Comparison of ENCODE assay signal across 21 cellular contexts in genomic region chr1:28984311-28984684, GRCh38.
"Had no signal": no experiment of that assay in that cellular context is flagged by ENCODE, and none has a peak within 500 bp of the region (broad histone marks: within the 10 kb centered on the region; RNA-seq: fewer than 3 reads in every experiment).

No MANE protein-coding gene starts in this region.

- FAIRE-seq: frontal cortex, kidney, small intestine, TTC549 had no signal

- H3K9me3 Mint-ChIP-seq: activated B cell treated with CpG ODN at 0.5 μM for 24 hours; dendritic cell treated with granulocyte-macrophage colony-stimulating factor and Interleukin-4, amounts not matched to agents 40 ng/mL and 50 ng/mL, for 4 days; effector memory CD8-positive, alpha-beta T cell had no signal

- H3K4me3 Mint-ChIP-seq: activated B cell treated with CpG ODN at 0.5 μM for 24 hours; activated T-helper 1 cell treated with anti-CD3 and anti-CD28 coated beads, Interleukin-12 subunit alpha, Interleukin-12 subunit beta, Interleukin-2, Interleukin-4 antibody, amounts not matched to agents 30 ng/mL and 10 ng/mL and 1 ng/mL, durations not matched to agents 14 hours and 24 hours and 36 hours; dendritic cell treated with granulocyte-macrophage colony-stimulating factor and Interleukin-4, amounts not matched to agents 40 ng/mL and 50 ng/mL, for 4 days; effector memory CD8-positive, alpha-beta T cell had no signal

- DNase-seq: activated B cell treated with CpG ODN at 0.5 μM for 24 hours; activated CD4-positive, alpha-beta T cell treated with anti-CD3 and anti-CD28 coated beads, Interleukin-2, amount 50 U/mL, for 1 hour; aorta; effector memory CD8-positive, alpha-beta T cell; kidney; naive B cell; retina; small intestine; stimulated activated CD4-positive, alpha-beta T cell treated with anti-CD3 and anti-CD28 coated beads, Interleukin-4, amount 100 ng/mL, for 4 hours; stimulated activated CD8-positive, alpha-beta memory T cell treated with anti-CD3 and anti-CD28 coated beads, Interleukin-4, amount 100 ng/mL, for 48 hours; stimulated activated naive CD8-positive, alpha-beta T cell treated with anti-CD3 and anti-CD28 coated beads, Interleukin-15, Interleukin-2, amounts not matched to agents 100 U/mL and 50 U/mL, for 24 hours; trophoblast cell had no signal

- H3K9me3 ChIP-seq: breast epithelium, neutrophil, suprapubic skin had no signal

- H3K36me3 ChIP-seq: breast epithelium had no signal

- H3K27ac Mint-ChIP-seq: activated B cell treated with CpG ODN at 0.5 μM for 24 hours; activated T-helper 1 cell treated with anti-CD3 and anti-CD28 coated beads, Interleukin-12 subunit alpha, Interleukin-12 subunit beta, Interleukin-2, Interleukin-4 antibody, amounts not matched to agents 30 ng/mL and 10 ng/mL and 1 ng/mL, durations not matched to agents 14 hours and 24 hours and 36 hours had no signal

- H3K27ac ChIP-seq: breast epithelium, epithelial cell of prostate, neutrophil, suprapubic skin had no signal

- H3K27me3 Mint-ChIP-seq: activated B cell treated with CpG ODN at 0.5 μM for 24 hours; dendritic cell treated with granulocyte-macrophage colony-stimulating factor and Interleukin-4, amounts not matched to agents 40 ng/mL and 50 ng/mL, for 4 days; effector memory CD8-positive, alpha-beta T cell; naive B cell had no signal

- H3K4me1 ChIP-seq: breast epithelium, suprapubic skin had no signal

- ATAC-seq: effector memory CD8-positive, alpha-beta T cell; stimulated activated naive CD8-positive, alpha-beta T cell treated with anti-CD3 and anti-CD28 coated beads, Interleukin-15, Interleukin-2, amounts not matched to agents 100 U/mL and 50 U/mL, for 24 hours had no signal

- H3K4me3 ChIP-seq: breast epithelium, lung, suprapubic skin had no signal

- H3K27me3 ChIP-seq: breast epithelium, neutrophil, suprapubic skin had no signal
